8 cellular contexts compared by ENCODE assay signal in genomic region chr11:47848636-47849155, GRCh38. TPM values are rescaled to one million over a fixed set of nuclear protein-coding genes. Genes with fewer than 3 reads are reported as not detected.
DNase-seq lines count a peak whose midpoint lies in the region; ATAC-seq, FAIRE-seq and TF ChIP-seq lines count a peak whose summit lies in the region.

No MANE protein-coding gene starts in this region.

- no peak for FAIRE-seq in bronchial epithelial cell (lab: Jason Lieb, UNC)

- H3K36me3 ChIP-seq in bronchial epithelial cell (ENCODE audit: control insufficient read depth, insufficient read depth, low read length) (peaks cover 1% of the 10 kb centered on the region), muscle layer of duodenum (ENCODE audit: control insufficient read depth in 1 of 2, insufficient read depth in 2 of 2, low read length in 2 of 2) (peaks cover 9 to 11% of the 10 kb centered on the region in 2 donors)

- no peaks in the 10 kb centered on the region for H3K27me3 ChIP-seq in bronchial epithelial cell (ENCODE audit: control insufficient read depth, insufficient read depth, low read length)
- no peaks in the 10 kb centered on the region for H3K27me3 ChIP-seq in muscle layer of duodenum (ENCODE audit: low read depth, low read length)

- no peak for TF ChIP-seq CTCF in bronchial epithelial cell (IDR thresholded peaks at IDR 0.05; ENCODE audit: insufficient read depth, low read length, severe bottlenecking)

- no peak for DNase-seq in bronchial epithelial cell (ENCODE audit: low read depth)
- DNase-seq in COLO668 (lab: John Stamatoyannopoulos, UW; ENCODE audit: unreplicated experiment) = no peak
- DNase-seq in LoVo (ENCODE audit: low spot score) = no peak
- DNase-seq in NCI-H2196 treated with DMSO at 0.1 percent for 48 hours (lab: John Stamatoyannopoulos, UW; ENCODE audit: unreplicated experiment) = no peak

- ATAC-seq in GM19035 (IDR thresholded peaks at IDR 0.05; ENCODE audit: unreplicated experiment) = peak; percentile 17
- ATAC-seq in HG03378 (IDR thresholded peaks at IDR 0.05; ENCODE audit: unreplicated experiment) = peak; percentile 10
- no peak for ATAC-seq in HG03108 (IDR thresholded peaks at IDR 0.05; ENCODE audit: unreplicated experiment)

- H3K4me3 ChIP-seq in bronchial epithelial cell (ENCODE audit: low read depth, low read length) = peak overlapping the region; percentile 82
- H3K4me3 ChIP-seq in muscle layer of duodenum (ENCODE audit: low read depth in 1 of 2, low read length in 2 of 2) = peak overlapping the region; percentile 99 to 100

- peaks cover 5 to 27% of the 10 kb centered on the region in 2 donors for H3K4me1 ChIP-seq in muscle layer of duodenum (ENCODE audit: control insufficient read depth in 1 of 2, insufficient read depth in 2 of 2, low read length in 2 of 2)

- peak overlapping the region; percentile 97 for H3K27ac ChIP-seq in muscle layer of duodenum (ENCODE audit: low read length)

- no peaks in the 10 kb centered on the region for H3K9me3 ChIP-seq in muscle layer of duodenum (ENCODE audit: control insufficient read depth in 1 of 2, low read length in 2 of 2)

RNA-seq across cellular contexts. Expression of gene NUP160, which starts 0.5 kb away (rescaled TPM):
- total RNA-seq in bronchial epithelial cell = 21.4 and 28.4 TPM in 2 replicates
